ENCODE assay signal across 21 cellular contexts in the genomic region with DNA sequence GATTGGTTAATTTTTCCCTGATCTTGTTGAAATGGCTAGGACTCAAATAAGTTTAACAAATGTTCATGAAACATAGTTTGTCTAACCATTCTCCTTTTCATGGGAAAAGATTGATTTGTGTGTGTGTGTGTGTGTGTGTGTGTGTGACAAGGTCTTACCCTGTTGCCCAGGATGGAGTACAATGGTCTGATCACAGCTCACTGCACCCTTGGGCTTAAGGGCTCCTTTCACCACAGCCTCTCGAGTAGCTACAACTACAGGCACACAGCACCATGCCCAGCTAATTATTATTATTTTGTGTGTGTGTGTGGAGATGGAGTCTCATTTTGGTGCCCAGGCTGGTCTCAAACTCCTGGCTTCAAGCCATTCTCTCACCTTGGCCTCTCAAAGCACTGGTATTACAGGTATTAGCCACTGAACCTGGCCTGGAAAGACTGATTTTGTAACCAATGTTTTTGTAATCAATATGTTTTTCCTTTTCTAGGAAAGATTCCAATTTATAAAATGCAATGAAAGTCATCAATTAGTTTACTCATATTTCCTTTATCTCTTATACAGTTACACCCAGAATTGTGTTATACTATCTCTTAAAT.
"Had no signal": no experiment of that assay in that cellular context is flagged by ENCODE, and none has a peak within 500 bp of the region (broad histone marks: within the 10 kb centered on the region; RNA-seq: fewer than 3 reads in every experiment).

No MANE protein-coding gene starts in this region.

- H3K36me3 Mint-ChIP-seq: mesothelial cell of epicardium had no signal

- ATAC-seq: gastrocnemius medialis, heart right ventricle, lower lobe of right lung, mucosa of descending colon had no signal

- H3K9me3 Mint-ChIP-seq: mesothelial cell of epicardium had no signal

- H3K4me3 Mint-ChIP-seq: mesothelial cell of epicardium had no signal

- DNase-seq: dermis blood vessel endothelial cell; dorsolateral prefrontal cortex; effector CD4-positive, alpha-beta T cell; effector memory CD4-positive, alpha-beta T cell; foreskin melanocyte; gastrocnemius medialis; glutamatergic neuron; head of caudate nucleus; heart right ventricle; hippocampal formation; left cardiac atrium; left ventricle myocardium inferior; lower lobe of right lung; mesenchymal stem cell; mucosa of descending colon had no signal

- H3K27ac Mint-ChIP-seq: mesothelial cell of epicardium had no signal

- H3K27me3 ChIP-seq: esophagus muscularis mucosa, gastrocnemius medialis, heart right ventricle had no signal

- H3K4me3 ChIP-seq: coronary artery, dorsolateral prefrontal cortex, esophagus muscularis mucosa, gastrocnemius medialis, heart right ventricle, left ventricle myocardium inferior, lower lobe of right lung, mucosa of descending colon had no signal

- H3K4me1 ChIP-seq: gastrocnemius medialis, left ventricle myocardium inferior had no signal

- H3K9me3 ChIP-seq: esophagus muscularis mucosa, gastrocnemius medialis, heart right ventricle, left ventricle myocardium inferior, lower lobe of right lung, mucosa of descending colon had no signal

- H3K36me3 ChIP-seq: esophagus muscularis mucosa, gastrocnemius medialis, heart right ventricle, left ventricle myocardium inferior, lower lobe of right lung had no signal

- FAIRE-seq: colon, endothelial cell of umbilical vein, islet of Langerhans had no signal

- H3K27ac ChIP-seq: coronary artery, dorsolateral prefrontal cortex, esophagus muscularis mucosa, gastrocnemius medialis, heart right ventricle, left ventricle myocardium inferior, lower lobe of right lung had no signal
